In the genomic region with DNA sequence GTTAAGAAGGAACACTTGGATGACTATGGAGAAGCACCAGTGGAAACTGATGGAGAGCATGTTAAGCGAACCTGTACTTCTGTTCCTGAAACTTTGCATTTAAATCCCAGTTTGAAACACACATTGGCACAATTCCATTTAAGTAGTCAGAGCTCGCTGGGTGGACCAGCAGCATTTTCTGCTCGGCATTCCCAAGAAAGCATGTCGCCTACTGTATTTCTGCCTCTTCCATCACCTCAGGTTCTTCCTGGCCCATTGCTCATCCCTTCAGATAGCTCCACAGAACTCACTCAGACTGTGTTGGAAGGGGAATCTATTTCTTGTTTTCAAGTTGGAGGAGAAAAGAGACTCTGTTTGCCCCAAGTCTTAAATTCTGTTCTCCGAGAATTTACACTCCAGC, we compare ENCODE assay signal across 1 cellular context.
TF ChIP-seq lines count a peak whose summit lies in the region.

No MANE protein-coding gene starts in this region.

TF ChIP-seq in IMR-90, 13 proteins besides CTCF, POLR2A, EP300 and RAD21:
- TF ChIP-seq RCOR1 (IDR thresholded peaks at IDR 0.05; ENCODE audit: insufficient replicate concordance, low read length) (no peak), BHLHE40 (IDR thresholded peaks at IDR 0.05; ENCODE audit: low read depth, low read length) (no peak), CEBPB (IDR thresholded peaks at IDR 0.05; ENCODE audit: low read depth, low read length) (no peak)
